Comparison of ENCODE assay signal across 9 cellular contexts in the genomic region with DNA sequence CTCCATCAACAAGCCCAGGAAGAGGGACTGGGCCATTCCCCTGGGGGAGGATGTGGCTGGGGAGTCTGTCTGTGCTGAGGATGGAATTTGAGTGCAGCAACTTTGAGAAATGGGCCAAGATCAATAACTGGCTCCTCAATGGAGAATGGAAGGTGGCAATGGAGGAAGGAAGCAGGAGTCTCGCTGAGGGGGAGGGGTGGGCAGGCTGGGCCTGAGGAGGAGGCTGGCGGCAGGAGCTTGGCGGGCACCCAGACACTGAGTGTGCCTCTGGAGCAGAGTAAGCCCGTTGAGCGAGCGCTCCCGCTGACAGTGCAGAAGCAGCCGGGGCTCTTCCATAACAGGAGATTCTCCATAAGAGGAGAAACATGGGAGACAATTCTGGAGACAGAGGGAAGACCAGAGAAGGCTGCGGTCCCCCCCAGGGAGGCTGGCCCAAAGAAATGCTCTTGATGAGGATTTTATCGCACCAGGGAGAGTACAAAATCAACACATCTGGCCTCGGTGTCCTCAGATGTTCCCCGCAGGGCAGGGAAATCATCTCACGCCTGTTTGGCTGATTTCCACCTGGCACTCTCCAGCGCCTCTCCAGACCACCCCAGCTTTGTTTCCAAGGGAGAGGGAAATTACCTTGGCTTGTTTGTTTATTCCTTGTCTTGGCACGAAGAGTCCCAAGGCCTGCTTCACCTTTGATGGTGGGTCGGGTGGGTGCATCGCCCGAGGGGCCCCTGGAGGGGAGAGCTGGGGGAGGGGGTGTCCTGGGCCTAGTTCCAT. TPM values are rescaled to one million over a fixed set of nuclear protein-coding genes. Genes with fewer than 3 reads are reported as not detected.
DNase-seq lines count a peak whose midpoint lies in the region; ATAC-seq, FAIRE-seq and TF ChIP-seq lines count a peak whose summit lies in the region.
"Had no signal": no experiment of that assay in that cellular context is flagged by ENCODE, and none has a peak within 500 bp of the region (broad histone marks: within the 10 kb centered on the region; RNA-seq: fewer than 3 reads in every experiment).

No MANE protein-coding gene starts in this region.

- no peaks in the 10 kb centered on the region for H3K9me3 ChIP-seq in ascending aorta
- H3K9me3 ChIP-seq in keratinocyte (ENCODE audit: control insufficient read depth, low read depth, low read length): no peaks in the 10 kb centered on the region
- H3K9me3 ChIP-seq in transverse colon: no peaks in the 10 kb centered on the region

- in situ Hi-C loops in transverse colon (cut with MboI; ENCODE audit: low pct_ligation_motif_present in 1 of 4, low pct_unique_long_range_greater_than_20kb in 1 of 4, low sequenced_read_pairs in 3 of 4): loop anchor here in 3 of 4 donors (5.0 to 25.0 kb wide), 6 partner anchors 102 to 640 kb away; a partner anchor contains a TSS

- DNase-seq in NCI-H82 (lab: John Stamatoyannopoulos, UW) (peak; percentile 40), NCI-H82 treated with DMSO at 0.1 percent for 48 hours (lab: John Stamatoyannopoulos, UW; ENCODE audit: unreplicated experiment) (no peak), ascending aorta (ENCODE audit: low spot score in 2 of 2) (peak in 1 of 2 donors; percentile 80), keratinocyte (ENCODE audit: low read depth, low spot score) (no peak), transverse colon (peak; percentile 71), KG1 (lab: John Stamatoyannopoulos, UW) (no peak), ecto neural progenitor cell (ENCODE audit: low spot score) (no peak)

- H3K36me3 ChIP-seq in ascending aorta (peaks cover 7 to 8% of the 10 kb centered on the region in 2 donors), keratinocyte (ENCODE audit: control insufficient read depth in 2 of 2, extremely low read depth in 1 of 2, insufficient read depth in 2 of 2, low read length in 2 of 2) (peaks cover 15 to 20% of the 10 kb centered on the region in 2 experiments), transverse colon (no peaks in the 10 kb centered on the region)

- no peak overlapping the region for H3K9ac ChIP-seq in keratinocyte (ENCODE audit: control insufficient read depth, extremely low read depth, insufficient read depth, low read length)

- no peak overlapping the region for H3K4me3 ChIP-seq in ascending aorta
- no peak overlapping the region for H3K4me3 ChIP-seq in keratinocyte (ENCODE audit: control insufficient read depth in 2 of 3, extremely low read depth in 1 of 3, insufficient read depth in 2 of 3, low read depth in 1 of 3, low read length in 3 of 3)
- H3K4me3 ChIP-seq in transverse colon: no peak overlapping the region

- intact Hi-C loops in ascending aorta (cut with DNase I) (loop anchor here (10.0 kb wide), 2 partner anchors 232 to 462 kb away; no protein-coding TSS in a partner anchor), transverse colon (cut with DNase I; ENCODE audit: low total_unique reads) (loop anchor here (5.0 kb wide), 1 partner anchor 100 kb away; no protein-coding TSS in a partner anchor)

- FAIRE-seq in keratinocyte (lab: Jason Lieb, UNC): peak; percentile 83

- H4K20me1 ChIP-seq in keratinocyte (ENCODE audit: control insufficient read depth, extremely low read depth, insufficient read depth, low read length): peaks cover 3% of the 10 kb centered on the region

- H3K9me1 ChIP-seq in keratinocyte (ENCODE audit: control insufficient read depth, extremely low read depth, insufficient read depth, low read length): no peaks in the 10 kb centered on the region

- H3K79me2 ChIP-seq in keratinocyte (ENCODE audit: control insufficient read depth, insufficient read depth, low read length): no peaks in the 10 kb centered on the region

- H3K27ac ChIP-seq in ascending aorta (peak overlapping the region; percentile 22 to 30), keratinocyte (ENCODE audit: control insufficient read depth, insufficient read depth, low read length) (peak overlapping the region; percentile 55), transverse colon (peak overlapping the region; percentile 92 to 97 (median 95))

- no peak overlapping the region for H2AFZ ChIP-seq in keratinocyte (ENCODE audit: control insufficient read depth, low read length)

- TF ChIP-seq EP300 in transverse colon (IDR thresholded peaks at IDR 0.05; ENCODE audit: low read depth): no peak

- dilution Hi-C loops in keratinocyte (cut with MboI; ENCODE audit: extremely low pct_ligation_motif_present, low sequenced_read_pairs): no loop called here

- H3K4me1 ChIP-seq in ascending aorta (peaks cover 7 to 18% of the 10 kb centered on the region in 2 donors), keratinocyte (ENCODE audit: control insufficient read depth, extremely low read depth, insufficient read depth, low read length) (peaks cover 33% of the 10 kb centered on the region), transverse colon (peaks cover 18 to 56% (median 46%) of the 10 kb centered on the region in 4 donors)

- no peak for ATAC-seq in GM19395 (IDR thresholded peaks at IDR 0.05; ENCODE audit: unreplicated experiment)

- TF ChIP-seq POLR2A in transverse colon (IDR thresholded peaks at IDR 0.05): no peak

- WGBS in transverse colon (ENCODE audit: low coverage in 1 of 2), 2 donors: 0 to 24% methylated on average over 1 to 18 of the region's 18 CpGs

- no peaks in the 10 kb centered on the region for H3K27me3 ChIP-seq in ascending aorta
- no peaks in the 10 kb centered on the region for H3K27me3 ChIP-seq in keratinocyte (ENCODE audit: control insufficient read depth, extremely low read depth, insufficient read depth, low read length)
- no peaks in the 10 kb centered on the region for H3K27me3 ChIP-seq in transverse colon

- H3K4me2 ChIP-seq in keratinocyte (ENCODE audit: control insufficient read depth, extremely low read depth, insufficient read depth, low read depth, low read length): peak overlapping the region; percentile 69

- TF ChIP-seq CTCF in ascending aorta (IDR thresholded peaks at IDR 0.05) (no peak), keratinocyte (optimal IDR thresholded peaks at IDR 0.05 in 1 of 3, IDR thresholded peaks at IDR 0.05 in 1 of 3, conservative IDR thresholded peaks at IDR 0.05 in 1 of 3; ENCODE audit: extremely low read depth in 1 of 3, insufficient read depth in 2 of 3, low read length in 3 of 3) (no peak), transverse colon (IDR thresholded peaks at IDR 0.05) (no peak)

RNA-seq across cellular contexts. Expression of a gene that starts 2.8 kb away (rescaled TPM):
- 14.9 TPM for total RNA-seq in ascending aorta
- 3.7 to 7.2 TPM (median 5.6 TPM) in 3 replicates for polyA plus RNA-seq in keratinocyte
- 1.4 TPM for polyA plus RNA-seq in keratinocyte (2011; ENCODE audit: low read depth)
- 2.8 and 5.2 TPM in 2 replicates for polyA plus RNA-seq in keratinocyte (2011; cell fraction: cytosol; rRNA removed)
- 15.0 and 19.3 TPM in 2 replicates for polyA plus RNA-seq in keratinocyte (2011; cell fraction: nucleus; rRNA removed)
- 7.5 and 9.9 TPM in 2 replicates for polyA plus RNA-seq in keratinocyte (2012; ENCODE audit: low replicate concordance)
- polyA minus RNA-seq in keratinocyte: 5.7 to 15.0 TPM (median 6.5 TPM) in 3 replicates
- polyA minus RNA-seq in keratinocyte (2011; cell fraction: cytosol; rRNA and poly(A)+ RNA removed): 15.9 TPM
- 26.8 and 29.5 TPM in 2 replicates for polyA minus RNA-seq in keratinocyte (2011; cell fraction: nucleus; rRNA and poly(A)+ RNA removed)
- 100 to 1,000 TPM in 2 of 4 donors, 10 to 100 TPM in 2; 48.0 to 161 (median 92.3) TPM for total RNA-seq in transverse colon

RNA-seq across cellular contexts. Expression of a gene that starts 21.6 kb away (rescaled TPM):
- total RNA-seq in ascending aorta: 133 TPM
- 63.5 to 88.7 TPM (median 75.9 TPM) in 3 replicates for polyA plus RNA-seq in keratinocyte
- polyA plus RNA-seq in keratinocyte (2011; ENCODE audit: low read depth): 6.9 TPM
- 73.2 and 93.1 TPM in 2 replicates for polyA plus RNA-seq in keratinocyte (2011; cell fraction: cytosol; rRNA removed)
- 79.9 and 94.3 TPM in 2 replicates for polyA plus RNA-seq in keratinocyte (2011; cell fraction: nucleus; rRNA removed)
- 24.5 and 91.8 TPM in 2 replicates for polyA plus RNA-seq in keratinocyte (2012; ENCODE audit: low replicate concordance)
- 91.3 to 211 TPM (median 91.5 TPM) in 3 replicates for polyA minus RNA-seq in keratinocyte
- polyA minus RNA-seq in keratinocyte (2011; cell fraction: cytosol; rRNA and poly(A)+ RNA removed): 151 TPM
- 32.8 and 36.8 TPM in 2 replicates for polyA minus RNA-seq in keratinocyte (2011; cell fraction: nucleus; rRNA and poly(A)+ RNA removed)
- 10 to 100 TPM; 21.3 to 63.4 (median 45.2) TPM for total RNA-seq in transverse colon

RNA-seq across cellular contexts. Expression of a gene that starts 22.3 kb away (rescaled TPM):
- 17.5 TPM for total RNA-seq in ascending aorta
- polyA plus RNA-seq in keratinocyte: 3.3 to 6.9 TPM (median 4.5 TPM) in 3 replicates
- polyA plus RNA-seq in keratinocyte (2011; ENCODE audit: low read depth): 0.55 TPM
- 4.9 and 7.7 TPM in 2 replicates for polyA plus RNA-seq in keratinocyte (2011; cell fraction: cytosol; rRNA removed)
- 9.8 and 13.4 TPM in 2 replicates for polyA plus RNA-seq in keratinocyte (2011; cell fraction: nucleus; rRNA removed)
- 3.4 and 4.7 TPM in 2 replicates for polyA plus RNA-seq in keratinocyte (2012; ENCODE audit: low replicate concordance)
- 3.5 to 10.7 TPM (median 8.2 TPM) in 3 replicates for polyA minus RNA-seq in keratinocyte
- polyA minus RNA-seq in keratinocyte (2011; cell fraction: cytosol; rRNA and poly(A)+ RNA removed): 10.2 TPM
- polyA minus RNA-seq in keratinocyte (2011; cell fraction: nucleus; rRNA and poly(A)+ RNA removed): 7.5 and 8.6 TPM in 2 replicates
- 10 to 100 TPM in 1 of 4 donors, 1 to 10 TPM in 3; 6.4 to 11.6 (median 6.5) TPM for total RNA-seq in transverse colon

RNA-seq across cellular contexts. Expression of a gene that starts 51.9 kb away (rescaled TPM):
- not detected for total RNA-seq in ascending aorta
- polyA plus RNA-seq in keratinocyte: 0.07 to 0.22 TPM (median 0.08 TPM) in 3 replicates
- 0.40 TPM for polyA plus RNA-seq in keratinocyte (2011; ENCODE audit: low read depth)
- 0.06 and 0.12 TPM in 2 replicates for polyA plus RNA-seq in keratinocyte (2011; cell fraction: cytosol; rRNA removed)
- 0.27 and 0.28 TPM in 2 replicates for polyA plus RNA-seq in keratinocyte (2011; cell fraction: nucleus; rRNA removed)
- polyA plus RNA-seq in keratinocyte (2012; ENCODE audit: low replicate concordance): 0.28 and 0.32 TPM in 2 replicates
- polyA minus RNA-seq in keratinocyte: 0.20 to 0.35 TPM in 2 of 3 replicates, not detected in the other
- not detected for polyA minus RNA-seq in keratinocyte (2011; cell fraction: cytosol; rRNA and poly(A)+ RNA removed)
- 0.16 and 1.8 TPM in 2 replicates for polyA minus RNA-seq in keratinocyte (2011; cell fraction: nucleus; rRNA and poly(A)+ RNA removed)
- 1 to 10 TPM in 1 of 4 donors, under 1 TPM in 3; 0.14 to 1.9 (median 0.87) TPM for total RNA-seq in transverse colon
- polyA plus RNA-seq: BJ had no signal

Comparison
In these comparisons a context has a peak if more than half of its experiments do, and no peak if none do; other contexts are left out.
1. DNase-seq: peak in NCI-H82 (single experiment) and transverse colon (single experiment); none in NCI-H82 treated with DMSO at 0.1 percent for 48 hours (single experiment), keratinocyte (single experiment), KG1 (single experiment) and ecto neural progenitor cell (single experiment).
2. H3K27ac ChIP-seq: peak in every context shown above with its lines; median percentile 95 in transverse colon; 55 in keratinocyte; 26 in ascending aorta.